9 cellular contexts compared by ENCODE assay signal in genomic region chr3:50759015-50759414, GRCh38.
"Had no signal": no experiment of that assay in that cellular context is flagged by ENCODE, and none has a peak within 500 bp of the region (broad histone marks: within the 10 kb centered on the region; RNA-seq: fewer than 3 reads in every experiment).

No MANE protein-coding gene starts in this region.

- DNase-seq: GM23248, GOT3, H7, HFFc6, IMR-90 had no signal

- H3K27ac ChIP-seq: GM23248, HL-60 had no signal

- H3K36me3 ChIP-seq: HAP-1 had no signal

- H3K9me3 ChIP-seq: HAP-1 had no signal

- H3K4me3 ChIP-seq: GM23248, HAP-1, K562 had no signal

- H3K4me1 ChIP-seq: HAP-1 had no signal

- H2AFZ ChIP-seq: GM23248 had no signal

- ATAC-seq: HCT116, K562 had no signal

- FAIRE-seq: K562 had no signal

- H3K9ac ChIP-seq: GM23248 had no signal
